In genomic region chr20:2742934-2743559, GRCh38 we compare ENCODE assay signal across 8 cellular contexts.
DNase-seq lines count a peak whose midpoint lies in the region; ATAC-seq lines count a peak whose summit lies in the region.

No MANE protein-coding gene starts in this region.

- ATAC-seq in activated CD4-positive, CD25-positive, alpha-beta regulatory T cell treated with anti-CD3 and anti-CD28 coated beads, Interleukin-2, amount 50 U/mL, for 24 hours, result peak; percentile 54 to 67

- peak; percentile 79 for DNase-seq in AG08396 (ENCODE audit: low spot score)
- DNase-seq in GM19240 (ENCODE audit: insufficient read length, low spot score), result peak; percentile 81
- DNase-seq in NCI-H2171 treated with DMSO at 0.1 percent for 48 hours (lab: John Stamatoyannopoulos, UW), result peak; percentile 93
- DNase-seq in cerebellar cortex (ENCODE audit: low spot score), result peak; percentile 53
- DNase-seq in medulla oblongata (ENCODE audit: extremely low spot score), result peak; percentile 67
- DNase-seq in stimulated activated CD8-positive, alpha-beta memory T cell treated with anti-CD3 and anti-CD28 coated beads, Interleukin-4, amount 100 ng/mL, for 4 hours (ENCODE audit: low read depth in 2 of 2, low spot score in 1 of 2), result peak; percentile 41 to 53
- DNase-seq in NCI-H774 (lab: John Stamatoyannopoulos, UW), result no peak
